26 cellular contexts compared by ENCODE assay signal in genomic region chr2:222042666-222043065, GRCh38.
"Had no signal": no experiment of that assay in that cellular context is flagged by ENCODE, and none has a peak within 500 bp of the region (broad histone marks: within the 10 kb centered on the region; RNA-seq: fewer than 3 reads in every experiment).

No MANE protein-coding gene starts in this region.

- DNase-seq: islet precursor cell; left ventricle myocardium inferior; midbrain; mucosa of descending colon; naive thymus-derived CD4-positive, alpha-beta T cell; ovary; posterior cingulate gyrus; retina; right cardiac atrium; stimulated activated CD4-positive, alpha-beta T cell treated with anti-CD3 and anti-CD28 coated beads, Interleukin-12 subunit alpha, Interleukin-12 subunit beta, amount 100 ng/mL, for 4 hours; stimulated activated CD4-positive, alpha-beta T cell treated with anti-CD3 and anti-CD28 coated beads, Interleukin-15, amount 100 ng/mL, for 24 hours; stimulated activated CD4-positive, alpha-beta T cell treated with anti-CD3 and anti-CD28 coated beads, Interleukin-2, amount 100 ng/mL, for 24 hours; stimulated activated CD4-positive, alpha-beta T cell treated with anti-CD3 and anti-CD28 coated beads, Interleukin-4, amount 100 ng/mL, for 1 hour; stimulated activated naive CD4-positive, alpha-beta T cell; tibial artery; upper lobe of right lung had no signal

- H3K4me3 Mint-ChIP-seq: memory B cell; naive thymus-derived CD4-positive, alpha-beta T cell; natural killer cell treated with Interleukin-12 subunit alpha and Interleukin-12 subunit beta and Interleukin-15 and Interleukin-18, amount 100 ng/mL, for 72 hours; stimulated activated effector memory CD8-positive, alpha-beta T cell treated with anti-CD3 and anti-CD28 coated beads, Interleukin-12 subunit alpha, Interleukin-12 subunit beta, amount 100 ng/mL, for 72 hours; stimulated activated naive CD8-positive, alpha-beta T cell treated with anti-CD3 and anti-CD28 coated beads, Interleukin-15, Interleukin-2, amounts not matched to agents 100 ng/mL and 50 ng/mL, for 24 hours had no signal

- H3K9me3 Mint-ChIP-seq: memory B cell; natural killer cell treated with Interleukin-12 subunit alpha and Interleukin-12 subunit beta and Interleukin-15 and Interleukin-18, amount 100 ng/mL, for 72 hours; stimulated activated effector memory CD8-positive, alpha-beta T cell treated with anti-CD3 and anti-CD28 coated beads, Interleukin-12 subunit alpha, Interleukin-12 subunit beta, amount 100 ng/mL, for 72 hours; stimulated activated naive CD8-positive, alpha-beta T cell treated with anti-CD3 and anti-CD28 coated beads, Interleukin-15, Interleukin-2, amounts not matched to agents 100 ng/mL and 50 ng/mL, for 24 hours had no signal

- H3K27ac ChIP-seq: left ventricle myocardium inferior, ovary, prostate gland, skin epidermis, suprapubic skin, thoracic aorta, tibial artery, upper lobe of right lung had no signal

- ATAC-seq: mucosa of descending colon; naive thymus-derived CD4-positive, alpha-beta T cell; natural killer cell treated with Interleukin-12 subunit alpha and Interleukin-12 subunit beta and Interleukin-15 and Interleukin-18, amount 100 ng/mL, for 72 hours; right cardiac atrium; sciatic nerve; stimulated activated effector memory CD8-positive, alpha-beta T cell treated with anti-CD3 and anti-CD28 coated beads, Interleukin-12 subunit alpha, Interleukin-12 subunit beta, amount 100 ng/mL, for 72 hours; upper lobe of right lung had no signal

- H3K9me3 ChIP-seq: left ventricle myocardium inferior, mucosa of descending colon, ovary, prostate gland, suprapubic skin, thoracic aorta, tibial artery, upper lobe of right lung had no signal

- H3K27me3 ChIP-seq: ovary, tibial artery, upper lobe of right lung had no signal

- H3K4me1 Mint-ChIP-seq: memory B cell; naive thymus-derived CD4-positive, alpha-beta T cell; stimulated activated effector memory CD8-positive, alpha-beta T cell treated with anti-CD3 and anti-CD28 coated beads, Interleukin-12 subunit alpha, Interleukin-12 subunit beta, amount 100 ng/mL, for 72 hours had no signal

- H3K36me3 Mint-ChIP-seq: memory B cell; naive thymus-derived CD4-positive, alpha-beta T cell; natural killer cell treated with Interleukin-12 subunit alpha and Interleukin-12 subunit beta and Interleukin-15 and Interleukin-18, amount 100 ng/mL, for 72 hours; stimulated activated effector memory CD8-positive, alpha-beta T cell treated with anti-CD3 and anti-CD28 coated beads, Interleukin-12 subunit alpha, Interleukin-12 subunit beta, amount 100 ng/mL, for 72 hours had no signal

- H3K4me1 ChIP-seq: left ventricle myocardium inferior, prostate gland, suprapubic skin, tibial artery, upper lobe of right lung had no signal

- H3K27ac Mint-ChIP-seq: memory B cell; naive thymus-derived CD4-positive, alpha-beta T cell; natural killer cell treated with Interleukin-12 subunit alpha and Interleukin-12 subunit beta and Interleukin-15 and Interleukin-18, amount 100 ng/mL, for 72 hours; stimulated activated effector memory CD8-positive, alpha-beta T cell treated with anti-CD3 and anti-CD28 coated beads, Interleukin-12 subunit alpha, Interleukin-12 subunit beta, amount 100 ng/mL, for 72 hours; stimulated activated naive CD8-positive, alpha-beta T cell treated with anti-CD3 and anti-CD28 coated beads, Interleukin-15, Interleukin-2, amounts not matched to agents 100 ng/mL and 50 ng/mL, for 24 hours had no signal

- H3K36me3 ChIP-seq: left ventricle myocardium inferior, ovary, prostate gland, suprapubic skin, thoracic aorta, tibial artery, upper lobe of right lung had no signal

- H3K4me3 ChIP-seq: left ventricle myocardium inferior, lung, mucosa of descending colon, ovary, prostate gland, skin epidermis, suprapubic skin, thoracic aorta, tibial artery, upper lobe of right lung had no signal
